1 cellular context compared by ENCODE assay signal in genomic region chr4:48799157-48799556, GRCh38.
TF ChIP-seq lines count a peak whose summit lies in the region.

No MANE protein-coding gene starts in this region.

TF ChIP-seq in WTC11, 78 proteins besides CTCF, POLR2A, EP300 and RAD21 (continued from another document):
- TF ChIP-seq, protein P1, sequence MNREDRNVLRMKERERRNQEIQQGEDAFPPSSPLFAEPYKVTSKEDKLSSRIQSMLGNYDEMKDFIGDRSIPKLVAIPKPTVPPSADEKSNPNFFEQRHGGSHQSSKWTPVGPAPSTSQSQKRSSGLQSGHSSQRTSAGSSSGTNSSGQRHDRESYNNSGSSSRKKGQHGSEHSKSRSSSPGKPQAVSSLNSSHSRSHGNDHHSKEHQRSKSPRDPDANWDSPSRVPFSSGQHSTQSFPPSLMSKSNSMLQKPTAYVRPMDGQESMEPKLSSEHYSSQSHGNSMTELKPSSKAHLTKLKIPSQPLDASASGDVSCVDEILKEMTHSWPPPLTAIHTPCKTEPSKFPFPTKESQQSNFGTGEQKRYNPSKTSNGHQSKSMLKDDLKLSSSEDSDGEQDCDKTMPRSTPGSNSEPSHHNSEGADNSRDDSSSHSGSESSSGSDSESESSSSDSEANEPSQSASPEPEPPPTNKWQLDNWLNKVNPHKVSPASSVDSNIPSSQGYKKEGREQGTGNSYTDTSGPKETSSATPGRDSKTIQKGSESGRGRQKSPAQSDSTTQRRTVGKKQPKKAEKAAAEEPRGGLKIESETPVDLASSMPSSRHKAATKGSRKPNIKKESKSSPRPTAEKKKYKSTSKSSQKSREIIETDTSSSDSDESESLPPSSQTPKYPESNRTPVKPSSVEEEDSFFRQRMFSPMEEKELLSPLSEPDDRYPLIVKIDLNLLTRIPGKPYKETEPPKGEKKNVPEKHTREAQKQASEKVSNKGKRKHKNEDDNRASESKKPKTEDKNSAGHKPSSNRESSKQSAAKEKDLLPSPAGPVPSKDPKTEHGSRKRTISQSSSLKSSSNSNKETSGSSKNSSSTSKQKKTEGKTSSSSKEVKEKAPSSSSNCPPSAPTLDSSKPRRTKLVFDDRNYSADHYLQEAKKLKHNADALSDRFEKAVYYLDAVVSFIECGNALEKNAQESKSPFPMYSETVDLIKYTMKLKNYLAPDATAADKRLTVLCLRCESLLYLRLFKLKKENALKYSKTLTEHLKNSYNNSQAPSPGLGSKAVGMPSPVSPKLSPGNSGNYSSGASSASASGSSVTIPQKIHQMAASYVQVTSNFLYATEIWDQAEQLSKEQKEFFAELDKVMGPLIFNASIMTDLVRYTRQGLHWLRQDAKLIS (CRISPR knock-in tag; IDR thresholded peaks at IDR 0.05; ENCODE audit: borderline replicate concordance), result no peak
- TF ChIP-seq CBFB (CRISPR knock-in tag; IDR thresholded peaks at IDR 0.05; ENCODE audit: low read depth), result no peak
- no peak for TF ChIP-seq GABPB1 (CRISPR knock-in tag; IDR thresholded peaks at IDR 0.05)
- TF ChIP-seq, protein P2, sequence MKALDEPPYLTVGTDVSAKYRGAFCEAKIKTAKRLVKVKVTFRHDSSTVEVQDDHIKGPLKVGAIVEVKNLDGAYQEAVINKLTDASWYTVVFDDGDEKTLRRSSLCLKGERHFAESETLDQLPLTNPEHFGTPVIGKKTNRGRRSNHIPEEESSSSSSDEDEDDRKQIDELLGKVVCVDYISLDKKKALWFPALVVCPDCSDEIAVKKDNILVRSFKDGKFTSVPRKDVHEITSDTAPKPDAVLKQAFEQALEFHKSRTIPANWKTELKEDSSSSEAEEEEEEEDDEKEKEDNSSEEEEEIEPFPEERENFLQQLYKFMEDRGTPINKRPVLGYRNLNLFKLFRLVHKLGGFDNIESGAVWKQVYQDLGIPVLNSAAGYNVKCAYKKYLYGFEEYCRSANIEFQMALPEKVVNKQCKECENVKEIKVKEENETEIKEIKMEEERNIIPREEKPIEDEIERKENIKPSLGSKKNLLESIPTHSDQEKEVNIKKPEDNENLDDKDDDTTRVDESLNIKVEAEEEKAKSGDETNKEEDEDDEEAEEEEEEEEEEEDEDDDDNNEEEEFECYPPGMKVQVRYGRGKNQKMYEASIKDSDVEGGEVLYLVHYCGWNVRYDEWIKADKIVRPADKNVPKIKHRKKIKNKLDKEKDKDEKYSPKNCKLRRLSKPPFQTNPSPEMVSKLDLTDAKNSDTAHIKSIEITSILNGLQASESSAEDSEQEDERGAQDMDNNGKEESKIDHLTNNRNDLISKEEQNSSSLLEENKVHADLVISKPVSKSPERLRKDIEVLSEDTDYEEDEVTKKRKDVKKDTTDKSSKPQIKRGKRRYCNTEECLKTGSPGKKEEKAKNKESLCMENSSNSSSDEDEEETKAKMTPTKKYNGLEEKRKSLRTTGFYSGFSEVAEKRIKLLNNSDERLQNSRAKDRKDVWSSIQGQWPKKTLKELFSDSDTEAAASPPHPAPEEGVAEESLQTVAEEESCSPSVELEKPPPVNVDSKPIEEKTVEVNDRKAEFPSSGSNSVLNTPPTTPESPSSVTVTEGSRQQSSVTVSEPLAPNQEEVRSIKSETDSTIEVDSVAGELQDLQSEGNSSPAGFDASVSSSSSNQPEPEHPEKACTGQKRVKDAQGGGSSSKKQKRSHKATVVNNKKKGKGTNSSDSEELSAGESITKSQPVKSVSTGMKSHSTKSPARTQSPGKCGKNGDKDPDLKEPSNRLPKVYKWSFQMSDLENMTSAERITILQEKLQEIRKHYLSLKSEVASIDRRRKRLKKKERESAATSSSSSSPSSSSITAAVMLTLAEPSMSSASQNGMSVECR (CRISPR knock-in tag; IDR thresholded peaks at IDR 0.05; ENCODE audit: borderline replicate concordance), result no peak
- TF ChIP-seq ZNF416 (CRISPR knock-in tag; IDR thresholded peaks at IDR 0.05), result no peak
- no peak for TF ChIP-seq ZNF121 (CRISPR knock-in tag; IDR thresholded peaks at IDR 0.05)
- no peak for TF ChIP-seq NFE2L1 (CRISPR knock-in tag; IDR thresholded peaks at IDR 0.05)
- no peak for TF ChIP-seq TCF7 (CRISPR knock-in tag; IDR thresholded peaks at IDR 0.05; ENCODE audit: low read depth)
- TF ChIP-seq SOX15 (CRISPR knock-in tag; IDR thresholded peaks at IDR 0.05), result no peak
- no peak for TF ChIP-seq ZNF219 (CRISPR knock-in tag; IDR thresholded peaks at IDR 0.05; ENCODE audit: borderline replicate concordance)
TF ChIP-seq in WTC11: peak in this region for 0.
